ENCODE assay signal across 1 cellular context in the genomic region with DNA sequence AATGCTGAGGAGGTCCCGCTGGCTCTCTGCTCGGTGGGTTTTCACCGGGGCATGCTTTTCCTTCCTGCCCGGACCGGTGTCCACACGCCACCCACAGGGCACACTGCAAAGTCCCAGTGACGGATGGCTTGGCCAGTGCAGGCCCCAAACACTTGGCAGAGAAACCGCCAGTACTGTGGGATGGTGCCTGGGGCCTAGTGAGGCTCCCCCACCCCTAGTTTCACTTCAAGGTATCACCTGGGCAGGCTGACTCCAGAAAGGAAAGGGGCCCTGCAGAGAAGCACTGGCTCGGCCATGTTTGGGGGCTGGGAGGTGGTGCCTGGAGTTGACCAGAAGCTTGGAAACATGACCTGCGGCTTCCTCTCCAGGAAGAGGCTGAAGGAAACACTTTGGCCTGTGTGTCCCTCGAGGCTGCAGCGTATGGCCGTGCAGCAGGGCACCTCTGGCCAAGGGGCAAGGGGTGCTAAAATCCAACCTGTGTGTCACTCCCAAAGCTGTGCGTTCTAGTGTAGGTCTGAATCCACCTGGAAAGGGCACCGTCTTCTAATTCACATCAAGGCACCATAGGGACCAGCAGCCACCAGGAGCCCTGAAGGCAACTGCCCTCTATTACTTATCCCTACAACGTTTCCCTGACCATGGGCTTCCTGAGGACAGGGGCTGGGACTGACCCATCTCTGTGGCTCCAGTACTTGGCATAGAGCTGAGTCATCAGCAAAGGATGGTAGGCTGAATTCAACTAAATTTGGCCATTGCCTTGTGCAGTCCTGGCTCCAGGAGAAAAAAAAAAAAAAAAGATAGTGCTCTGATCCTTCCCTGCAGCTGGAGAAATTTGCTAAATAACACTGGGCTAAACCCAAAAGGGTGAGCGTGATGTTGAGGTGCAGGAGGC.
TF ChIP-seq lines count a peak whose summit lies in the region.

No MANE protein-coding gene starts in this region.

TF ChIP-seq in WTC11, 78 proteins besides CTCF, POLR2A, EP300 and RAD21:
- TF ChIP-seq, protein P1, sequence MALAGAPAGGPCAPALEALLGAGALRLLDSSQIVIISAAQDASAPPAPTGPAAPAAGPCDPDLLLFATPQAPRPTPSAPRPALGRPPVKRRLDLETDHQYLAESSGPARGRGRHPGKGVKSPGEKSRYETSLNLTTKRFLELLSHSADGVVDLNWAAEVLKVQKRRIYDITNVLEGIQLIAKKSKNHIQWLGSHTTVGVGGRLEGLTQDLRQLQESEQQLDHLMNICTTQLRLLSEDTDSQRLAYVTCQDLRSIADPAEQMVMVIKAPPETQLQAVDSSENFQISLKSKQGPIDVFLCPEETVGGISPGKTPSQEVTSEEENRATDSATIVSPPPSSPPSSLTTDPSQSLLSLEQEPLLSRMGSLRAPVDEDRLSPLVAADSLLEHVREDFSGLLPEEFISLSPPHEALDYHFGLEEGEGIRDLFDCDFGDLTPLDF (CRISPR knock-in tag; IDR thresholded peaks at IDR 0.05) = no peak
- TF ChIP-seq ZNF317 (CRISPR knock-in tag; IDR thresholded peaks at IDR 0.05; ENCODE audit: borderline replicate concordance, low read depth) = no peak
- no peak for TF ChIP-seq ETV6 (CRISPR knock-in tag; IDR thresholded peaks at IDR 0.05)
- TF ChIP-seq ZNF423 (CRISPR knock-in tag; IDR thresholded peaks at IDR 0.05) = no peak
- TF ChIP-seq, protein P2, sequence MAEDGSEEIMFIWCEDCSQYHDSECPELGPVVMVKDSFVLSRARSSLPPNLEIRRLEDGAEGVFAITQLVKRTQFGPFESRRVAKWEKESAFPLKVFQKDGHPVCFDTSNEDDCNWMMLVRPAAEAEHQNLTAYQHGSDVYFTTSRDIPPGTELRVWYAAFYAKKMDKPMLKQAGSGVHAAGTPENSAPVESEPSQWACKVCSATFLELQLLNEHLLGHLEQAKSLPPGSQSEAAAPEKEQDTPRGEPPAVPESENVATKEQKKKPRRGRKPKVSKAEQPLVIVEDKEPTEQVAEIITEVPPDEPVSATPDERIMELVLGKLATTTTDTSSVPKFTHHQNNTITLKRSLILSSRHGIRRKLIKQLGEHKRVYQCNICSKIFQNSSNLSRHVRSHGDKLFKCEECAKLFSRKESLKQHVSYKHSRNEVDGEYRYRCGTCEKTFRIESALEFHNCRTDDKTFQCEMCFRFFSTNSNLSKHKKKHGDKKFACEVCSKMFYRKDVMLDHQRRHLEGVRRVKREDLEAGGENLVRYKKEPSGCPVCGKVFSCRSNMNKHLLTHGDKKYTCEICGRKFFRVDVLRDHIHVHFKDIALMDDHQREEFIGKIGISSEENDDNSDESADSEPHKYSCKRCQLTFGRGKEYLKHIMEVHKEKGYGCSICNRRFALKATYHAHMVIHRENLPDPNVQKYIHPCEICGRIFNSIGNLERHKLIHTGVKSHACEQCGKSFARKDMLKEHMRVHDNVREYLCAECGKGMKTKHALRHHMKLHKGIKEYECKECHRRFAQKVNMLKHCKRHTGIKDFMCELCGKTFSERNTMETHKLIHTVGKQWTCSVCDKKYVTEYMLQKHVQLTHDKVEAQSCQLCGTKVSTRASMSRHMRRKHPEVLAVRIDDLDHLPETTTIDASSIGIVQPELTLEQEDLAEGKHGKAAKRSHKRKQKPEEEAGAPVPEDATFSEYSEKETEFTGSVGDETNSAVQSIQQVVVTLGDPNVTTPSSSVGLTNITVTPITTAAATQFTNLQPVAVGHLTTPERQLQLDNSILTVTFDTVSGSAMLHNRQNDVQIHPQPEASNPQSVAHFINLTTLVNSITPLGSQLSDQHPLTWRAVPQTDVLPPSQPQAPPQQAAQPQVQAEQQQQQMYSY (CRISPR knock-in tag; IDR thresholded peaks at IDR 0.05) = no peak
- TF ChIP-seq, protein P3, sequence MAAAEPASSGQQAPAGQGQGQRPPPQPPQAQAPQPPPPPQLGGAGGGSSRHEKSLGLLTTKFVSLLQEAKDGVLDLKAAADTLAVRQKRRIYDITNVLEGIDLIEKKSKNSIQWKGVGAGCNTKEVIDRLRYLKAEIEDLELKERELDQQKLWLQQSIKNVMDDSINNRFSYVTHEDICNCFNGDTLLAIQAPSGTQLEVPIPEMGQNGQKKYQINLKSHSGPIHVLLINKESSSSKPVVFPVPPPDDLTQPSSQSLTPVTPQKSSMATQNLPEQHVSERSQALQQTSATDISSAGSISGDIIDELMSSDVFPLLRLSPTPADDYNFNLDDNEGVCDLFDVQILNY (CRISPR knock-in tag; IDR thresholded peaks at IDR 0.05) = no peak
- no peak for TF ChIP-seq SMAD4 (CRISPR knock-in tag; IDR thresholded peaks at IDR 0.05)
- no peak for TF ChIP-seq TP53 (CRISPR knock-in tag; IDR thresholded peaks at IDR 0.05)
- TF ChIP-seq NR3C1 (CRISPR knock-in tag; conservative IDR thresholded peaks at IDR 0.05; ENCODE audit: low read depth) = no peak
- no peak for TF ChIP-seq ATF1 (CRISPR knock-in tag; IDR thresholded peaks at IDR 0.05)
- no peak for TF ChIP-seq ZNF219 (CRISPR knock-in tag; IDR thresholded peaks at IDR 0.05; ENCODE audit: borderline replicate concordance)
